1 cellular context compared by ENCODE assay signal in the genomic region with DNA sequence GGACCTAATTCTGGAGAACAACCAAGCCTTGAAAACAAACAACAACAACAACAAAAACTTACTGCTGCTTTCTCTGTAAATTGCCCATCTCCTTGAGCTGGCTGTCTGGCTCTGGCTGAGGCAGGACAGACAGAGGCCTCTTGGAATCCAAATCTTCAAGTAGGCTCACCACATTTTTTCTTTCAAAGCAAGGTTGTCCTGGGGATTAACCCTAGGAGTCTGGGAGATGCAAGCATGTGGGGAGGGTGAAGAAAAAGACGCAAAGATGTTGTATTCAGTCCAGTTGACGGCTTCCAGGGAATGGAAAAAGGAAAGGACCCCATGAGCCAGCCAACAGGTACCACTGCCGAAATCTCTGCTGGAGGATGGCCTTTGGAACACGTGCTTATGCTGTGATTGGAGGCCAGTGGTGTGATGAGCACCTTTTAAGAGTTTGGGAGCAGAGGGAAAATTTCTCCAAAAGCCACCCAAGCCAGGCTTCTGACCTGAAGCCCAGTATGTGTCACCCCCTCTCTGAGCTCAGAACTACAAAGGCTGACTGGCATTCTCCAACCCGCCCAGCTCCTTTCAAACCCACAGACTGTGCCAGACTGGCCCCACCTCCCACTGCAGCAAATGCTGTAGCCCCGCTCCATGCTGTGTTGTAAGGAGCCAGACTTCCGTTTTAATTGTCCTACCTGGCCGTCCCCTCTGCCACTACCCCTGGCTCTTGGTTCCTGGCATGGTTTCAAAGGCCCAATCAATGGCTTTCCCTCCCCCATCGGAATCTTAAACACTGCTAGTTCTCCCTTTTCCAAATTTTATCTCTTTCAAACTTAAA.
TF ChIP-seq lines count a peak whose summit lies in the region.

No MANE protein-coding gene starts in this region.

TF ChIP-seq in H1, 55 proteins besides CTCF, POLR2A, EP300 and RAD21:
- TF ChIP-seq, protein P1, sequence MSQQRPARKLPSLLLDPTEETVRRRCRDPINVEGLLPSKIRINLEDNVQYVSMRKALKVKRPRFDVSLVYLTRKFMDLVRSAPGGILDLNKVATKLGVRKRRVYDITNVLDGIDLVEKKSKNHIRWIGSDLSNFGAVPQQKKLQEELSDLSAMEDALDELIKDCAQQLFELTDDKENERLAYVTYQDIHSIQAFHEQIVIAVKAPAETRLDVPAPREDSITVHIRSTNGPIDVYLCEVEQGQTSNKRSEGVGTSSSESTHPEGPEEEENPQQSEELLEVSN (IDR thresholded peaks at IDR 0.05), result 0 out of 2 replicates have a peak, but pooled peaks have one; percentile 12
- TF ChIP-seq PHF8 (conservative IDR thresholded peaks at IDR 0.05; ENCODE audit: low read depth, low read length), result no peak
TF ChIP-seq in H1: peak in this region for 1.
